Comparison of ENCODE assay signal across 32 cellular contexts in genomic region chr1:28819020-28819419, GRCh38. TPM values are rescaled to one million over a fixed set of nuclear protein-coding genes. Genes with fewer than 3 reads are reported as not detected.
"Had no signal": no experiment of that assay in that cellular context is flagged by ENCODE, and none has a peak within 500 bp of the region (broad histone marks: within the 10 kb centered on the region; RNA-seq: fewer than 3 reads in every experiment).

No MANE protein-coding gene starts in this region.

- H3K9me3 ChIP-seq: esophagus squamous epithelium, gastrocnemius medialis, heart right ventricle, left lung, lower lobe of right lung, mucosa of descending colon had no signal

- ATAC-seq: effector memory CD8-positive, alpha-beta T cell; esophagus mucosa; gastrocnemius medialis; heart right ventricle; left cardiac atrium; left lung; left ventricle myocardium superior; lower lobe of right lung; mucosa of descending colon had no signal

- H3K4me1 ChIP-seq: esophagus squamous epithelium, gastrocnemius medialis, heart right ventricle, left lung, lower lobe of right lung had no signal

- DNase-seq: dermis blood vessel endothelial cell; dorsolateral prefrontal cortex; effector CD4-positive, alpha-beta T cell; effector memory CD8-positive, alpha-beta T cell; endodermal cell; erythroblast; esophagus squamous epithelium; foreskin fibroblast; foreskin melanocyte; gastrocnemius medialis; glutamatergic neuron; head of caudate nucleus; heart right ventricle; hippocampal formation; left cardiac atrium; left lung; left ventricle myocardium superior; lower lobe of right lung; mesenchymal stem cell; mucosa of descending colon; naive B cell had no signal

- FAIRE-seq: colon, endometrium, islet of Langerhans, keratinocyte had no signal

- H3K4me3 ChIP-seq: coronary artery, dorsolateral prefrontal cortex, esophagus squamous epithelium, gastrocnemius medialis, heart right ventricle, left lung, lower lobe of right lung, mucosa of descending colon had no signal

- H3K27ac ChIP-seq: coronary artery, epithelial cell of prostate, esophagus squamous epithelium, gastrocnemius medialis, heart right ventricle, left lung, lower lobe of right lung had no signal

- H3K36me3 ChIP-seq: esophagus squamous epithelium, gastrocnemius medialis, heart right ventricle, left lung, lower lobe of right lung had no signal

RNA-seq across cellular contexts. Expression of gene OPRD1, which starts 7.0 kb away (rescaled TPM):
- total RNA-seq: esophagus mucosa, esophagus squamous epithelium, left cardiac atrium, left lung, left ventricle myocardium superior, lower leg skin, lower lobe of right lung, lung microvascular endothelial cell, mesenteric fat pad, myocyte had no signal
- polyA plus RNA-seq: heart right ventricle, keratinocyte had no signal
